Comparison of ENCODE assay signal across 14 cellular contexts in the genomic region with DNA sequence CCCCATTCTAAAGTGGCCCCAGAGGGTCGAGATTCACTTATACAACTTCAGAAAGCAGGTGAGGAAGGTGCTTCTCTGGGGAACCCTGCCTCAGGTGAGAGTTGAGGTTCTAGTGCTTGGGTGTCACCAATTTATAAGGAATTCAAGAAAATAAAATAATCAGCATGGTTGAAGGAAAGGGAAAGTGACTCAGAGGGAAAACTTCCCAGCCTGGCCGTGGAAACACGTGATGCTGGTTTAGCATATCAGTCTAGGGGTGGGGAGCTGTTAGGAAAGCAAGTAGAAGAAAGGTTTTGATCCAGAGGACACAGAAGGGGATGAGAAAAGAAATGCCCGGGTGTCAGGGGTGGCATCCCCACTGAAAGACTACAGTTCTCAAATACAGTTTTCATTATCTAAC. TPM values are rescaled to one million over a fixed set of nuclear protein-coding genes. Genes with fewer than 3 reads are reported as not detected.
DNase-seq lines count a peak whose midpoint lies in the region; ATAC-seq and TF ChIP-seq lines count a peak whose summit lies in the region.
"Had no signal": no experiment of that assay in that cellular context is flagged by ENCODE, and none has a peak within 500 bp of the region (broad histone marks: within the 10 kb centered on the region; RNA-seq: fewer than 3 reads in every experiment).

No MANE protein-coding gene starts in this region.

- H3K9me2 ChIP-seq in GM23248 (ENCODE audit: insufficient read depth): no peaks in the 10 kb centered on the region

- H3K36me3 Mint-ChIP-seq in effector memory CD8-positive, alpha-beta T cell (ENCODE audit: insufficient read depth): no peaks in the 10 kb centered on the region
- H3K36me3 Mint-ChIP-seq: naive B cell had no signal

- peak; percentile 87 for DNase-seq in GM23248
- peak; percentile 10 for DNase-seq in SW480 (ENCODE audit: low spot score)
- peak; percentile 86 for DNase-seq in fibroblast of the aortic adventitia (ENCODE audit: low read depth)
- DNase-seq in T-helper 2 cell: no peak
- DNase-seq in Ammon's horn (ENCODE audit: low spot score): no peak
- DNase-seq in activated effector memory CD4-positive, alpha-beta T cell treated with anti-CD3 and anti-CD28 coated beads, Interleukin-2, amount 50 U/mL, for 16 hours: no peak
- DNase-seq in effector memory CD8-positive, alpha-beta T cell: no peak
- DNase-seq: cortex of kidney; naive B cell; SHP77; stimulated activated CD4-positive, alpha-beta T cell treated with anti-CD3 and anti-CD28 coated beads, Interleukin-15, amount 100 ng/mL, for 24 hours; stimulated activated naive CD4-positive, alpha-beta T cell had no signal

- H3K4me2 ChIP-seq in GM23248 (ENCODE audit: unreplicated experiment) (peak overlapping the region; percentile 69), skeletal muscle satellite cell (ENCODE audit: low read length) (peak overlapping the region; percentile 53)

- 32 to 35% methylated on average over 4 of the region's 4 CpGs for WGBS in GM23248 (ENCODE audit: low coverage in 1 of 2, low lambda C conversion rate in 2 of 2, missing lambda C conversion rate in 2 of 2), 2 experiments

- no peaks in the 10 kb centered on the region for H3K9me3 Mint-ChIP-seq in effector memory CD8-positive, alpha-beta T cell
- H3K9me3 Mint-ChIP-seq: activated T-helper 2 cell treated with anti-CD3 and anti-CD28 coated beads, Interferon-gamma antibody, Interleukin-2, Interleukin-4, amounts not matched to agents 10 μg/mL and 5 μg/mL and 100 μg/mL, durations not matched to agents 14 hours and 24 hours and 36 hours; naive B cell had no signal

- H3K27ac Mint-ChIP-seq in effector memory CD8-positive, alpha-beta T cell: no peak overlapping the region
- H3K27ac Mint-ChIP-seq: activated T-helper 2 cell treated with anti-CD3 and anti-CD28 coated beads, Interferon-gamma antibody, Interleukin-2, Interleukin-4, amounts not matched to agents 10 μg/mL and 5 μg/mL and 100 μg/mL, durations not matched to agents 14 hours and 24 hours and 36 hours; naive B cell had no signal

- H3K9ac ChIP-seq in GM23248 (no peak overlapping the region), skeletal muscle satellite cell (ENCODE audit: low read depth, low read length) (no peak overlapping the region)

- H3K27me3 ChIP-seq in GM23248 (replicated peaks; ENCODE audit: insufficient read depth): no peaks in the 10 kb centered on the region
- no peaks in the 10 kb centered on the region for H3K27me3 ChIP-seq in skeletal muscle satellite cell (ENCODE audit: control insufficient read depth, insufficient read depth, low read length)

- in situ Hi-C loops in GM23248 (cut with MboI): loop anchor here (25.0 kb wide), 2 partner anchors 430 to 705 kb away; a partner anchor contains a TSS

- H3K4me1 ChIP-seq in GM23248 (ENCODE audit: insufficient read depth) (peaks cover 13% of the 10 kb centered on the region), skeletal muscle satellite cell (ENCODE audit: control insufficient read depth, insufficient read depth, low read length) (peaks cover 14% of the 10 kb centered on the region)

- H3K36me3 ChIP-seq in GM23248 (ENCODE audit: low read depth) (no peaks in the 10 kb centered on the region), skeletal muscle satellite cell (ENCODE audit: insufficient read depth, low read length) (no peaks in the 10 kb centered on the region)

- no peak overlapping the region for H3K4me3 Mint-ChIP-seq in effector memory CD8-positive, alpha-beta T cell
- H3K4me3 Mint-ChIP-seq: naive B cell had no signal

- no peaks in the 10 kb centered on the region for H3K9me3 ChIP-seq in GM23248 (ENCODE audit: low read depth)
- no peaks in the 10 kb centered on the region for H3K9me3 ChIP-seq in skeletal muscle satellite cell (replicated peaks; ENCODE audit: low read length)

- H2AFZ ChIP-seq in GM23248: peak overlapping the region; percentile 81

- TF ChIP-seq CTCF in fibroblast of the aortic adventitia (IDR thresholded peaks at IDR 0.05; ENCODE audit: insufficient read depth, low read length): no peak

- ATAC-seq in effector memory CD8-positive, alpha-beta T cell (replicated peaks): no peak

- peak overlapping the region; percentile 33; the same call in 1 of the 2 replicates for H3K27ac ChIP-seq in GM23248

- no peaks in the 10 kb centered on the region for H4K20me1 ChIP-seq in GM23248 (ENCODE audit: insufficient read depth)

- H3K4me3 ChIP-seq in GM23248: peak overlapping the region; percentile 32; the same call in 1 of the 2 replicates
- no peak overlapping the region for H3K4me3 ChIP-seq in fibroblast of the aortic adventitia (ENCODE audit: low read depth, low read length)
- peak overlapping the region; percentile 21 for H3K4me3 ChIP-seq in skeletal muscle satellite cell (ENCODE audit: low read length)

- H3K4me1 Mint-ChIP-seq in effector memory CD8-positive, alpha-beta T cell (ENCODE audit: low read depth in 2 of 2): no peaks in the 10 kb centered on the region

- H3F3A ChIP-seq in GM23248 (ENCODE audit: insufficient read depth): 0 out of 2 replicates have a peak, but pooled peaks cover 8% of the 10 kb centered on the region

- no peaks in the 10 kb centered on the region for H3K79me2 ChIP-seq in GM23248 (ENCODE audit: insufficient read depth)

- peaks cover 18 to 32% of the 10 kb centered on the region in 2 donors for H3K27me3 Mint-ChIP-seq in effector memory CD8-positive, alpha-beta T cell

RNA-seq across cellular contexts. Expression of a gene that starts 37.7 kb away (rescaled TPM):
- total RNA-seq in GM23248 (2014; rRNA removed; shearing (Covaris generic)): not detected in 2 replicates
- polyA plus RNA-seq in GM23248 (2016; fragmentation: Nextera tagmentation; extraction: Ambion mirVana): not detected in 2 replicates
- total RNA-seq in fibroblast of the aortic adventitia (ENCODE audit: low replicate concordance): not detected in 2 replicates
- total RNA-seq in skeletal muscle satellite cell (2012; rRNA removed): not detected in 2 replicates
- total RNA-seq: activated T-helper 2 cell treated with anti-CD3 and anti-CD28 coated beads, Interferon-gamma antibody, Interleukin-2, Interleukin-4, amounts not matched to agents 10 μg/mL and 5 μg/mL and 100 μg/mL, durations not matched to agents 14 hours and 24 hours and 36 hours had no signal

RNA-seq across cellular contexts. Expression of a gene that starts 53.3 kb away (rescaled TPM):
- not detected in 2 replicates for total RNA-seq in GM23248 (2014; rRNA removed; shearing (Covaris generic))
- not detected in 2 replicates for polyA plus RNA-seq in GM23248 (2016; fragmentation: Nextera tagmentation; extraction: Ambion mirVana)
- total RNA-seq in fibroblast of the aortic adventitia (ENCODE audit: low replicate concordance): not detected in 2 replicates
- total RNA-seq in skeletal muscle satellite cell (2012; rRNA removed): not detected in 2 replicates
- total RNA-seq: activated T-helper 2 cell treated with anti-CD3 and anti-CD28 coated beads, Interferon-gamma antibody, Interleukin-2, Interleukin-4, amounts not matched to agents 10 μg/mL and 5 μg/mL and 100 μg/mL, durations not matched to agents 14 hours and 24 hours and 36 hours had no signal

RNA-seq across cellular contexts. Expression of a gene that starts 59.9 kb away (rescaled TPM):
- total RNA-seq in GM23248 (2014; rRNA removed; shearing (Covaris generic)): 0.32 and 0.63 TPM in 2 replicates
- 0.32 and 0.35 TPM in 2 replicates for polyA plus RNA-seq in GM23248 (2016; fragmentation: Nextera tagmentation; extraction: Ambion mirVana)
- 0.45 and 0.49 TPM in 2 replicates for total RNA-seq in fibroblast of the aortic adventitia (ENCODE audit: low replicate concordance)
- not detected in 2 replicates for total RNA-seq in skeletal muscle satellite cell (2012; rRNA removed)

RNA-seq across cellular contexts. Expression of a gene that starts 60.0 kb away (rescaled TPM):
- 113 and 120 TPM in 2 replicates for total RNA-seq in GM23248 (2014; rRNA removed; shearing (Covaris generic))
- 162 and 164 TPM in 2 replicates for polyA plus RNA-seq in GM23248 (2016; fragmentation: Nextera tagmentation; extraction: Ambion mirVana)
- total RNA-seq in fibroblast of the aortic adventitia (ENCODE audit: low replicate concordance): 59.4 and 65.9 TPM in 2 replicates
- total RNA-seq in skeletal muscle satellite cell (2012; rRNA removed): 119 and 125 TPM in 2 replicates

Comparison
In these comparisons a context has a peak if more than half of its experiments do, and no peak if none do; other contexts are left out.
1. DNase-seq: peak in GM23248 (single experiment), SW480 (single experiment) and fibroblast of the aortic adventitia (single experiment); none in T-helper 2 cell (0 of 5), Ammon's horn (single experiment), activated effector memory CD4-positive, alpha-beta T cell treated with anti-CD3 and anti-CD28 coated beads, Interleukin-2, amount 50 U/mL, for 16 hours (single experiment) and effector memory CD8-positive, alpha-beta T cell (0 of 3).